2 cellular contexts compared by ENCODE assay signal in the genomic region with DNA sequence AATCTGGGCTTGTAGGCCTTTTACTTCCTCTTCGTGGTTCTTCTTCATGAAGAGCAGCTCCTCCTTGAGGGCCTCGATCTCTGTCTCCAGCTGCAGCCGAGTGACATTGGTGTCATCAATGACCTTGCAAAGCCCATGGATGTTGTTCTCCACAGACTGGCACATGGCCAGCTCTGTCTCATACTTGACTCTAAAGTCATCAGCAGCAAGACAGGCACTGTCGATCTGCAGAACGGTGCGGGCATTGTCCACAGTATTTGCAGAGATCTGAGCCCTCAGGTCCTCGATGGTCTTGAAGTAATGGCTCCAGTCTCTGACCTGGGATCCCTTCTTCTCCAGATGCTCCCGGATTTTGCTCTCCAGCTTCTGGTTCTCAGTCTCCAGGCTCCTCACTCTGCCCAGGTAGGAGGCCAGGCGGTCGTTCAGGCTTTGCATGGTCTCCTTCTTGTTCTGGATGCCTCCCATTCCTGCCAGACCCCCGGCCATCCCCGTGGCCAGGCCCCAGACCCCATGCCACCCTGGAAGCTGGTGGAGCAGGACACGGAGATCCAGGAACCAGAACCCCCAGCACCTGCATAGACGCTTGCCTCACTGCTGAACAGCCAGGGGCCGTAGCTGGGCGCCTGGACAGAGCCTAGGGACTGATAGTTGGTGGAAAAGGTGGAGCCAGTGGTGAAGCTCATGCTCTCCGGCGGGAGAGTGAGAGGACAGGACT. TPM values are rescaled to one million over a fixed set of nuclear protein-coding genes. Genes with fewer than 3 reads are reported as not detected.
"Had no signal": no experiment of that assay in that cellular context is flagged by ENCODE, and none has a peak within 500 bp of the region (broad histone marks: within the 10 kb centered on the region; RNA-seq: fewer than 3 reads in every experiment).

No MANE protein-coding gene starts in this region.

RNA-seq across cellular contexts. Expression of a gene that starts 42.2 kb away (rescaled TPM):
- total RNA-seq: HT1080, Right ventricle myocardium superior had no signal
